In the genomic region with DNA sequence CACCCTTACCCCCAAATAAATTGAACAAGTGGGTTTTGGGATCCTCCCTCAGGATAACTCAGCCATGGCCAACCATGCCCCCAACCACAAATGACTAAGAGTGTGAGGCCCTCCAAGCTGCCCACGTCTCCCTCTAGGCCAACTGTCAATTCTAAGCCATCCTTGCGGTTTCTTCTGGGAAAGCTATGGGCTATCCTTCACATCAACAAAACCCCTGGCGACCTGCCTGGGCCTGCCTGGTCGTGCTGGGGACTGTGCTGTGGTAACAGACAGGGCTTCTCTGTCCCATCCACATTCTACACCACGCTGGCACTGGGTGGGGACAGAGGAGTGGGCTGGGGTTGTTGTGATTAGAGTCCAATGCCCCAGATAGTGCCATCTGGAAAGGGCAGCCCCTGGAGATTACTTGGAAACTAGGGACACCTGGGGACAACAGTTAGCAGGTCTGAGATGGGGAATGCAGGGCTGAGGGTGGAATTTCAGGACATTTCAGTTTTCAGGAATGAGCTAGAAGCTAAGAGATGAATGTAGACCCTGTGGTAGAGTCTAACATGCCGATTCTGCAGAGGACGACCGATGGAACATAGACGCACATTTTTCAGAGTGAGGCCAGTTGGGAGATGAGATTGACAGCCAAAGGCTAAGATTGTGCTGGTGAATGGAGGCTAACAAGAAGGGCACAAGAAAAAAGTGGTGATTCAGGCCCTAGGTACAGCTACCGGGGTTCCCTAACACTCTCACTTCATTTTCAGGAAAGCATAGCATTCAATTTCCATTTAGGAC, we compare ENCODE assay signal across 1 cellular context.
A peak's percentile ranks its signal among the peaks of the same experiment; 100 is the strongest.
TF ChIP-seq lines count a peak whose summit lies in the region.

No MANE protein-coding gene starts in this region.

TF ChIP-seq in HepG2, 621 proteins besides CTCF, POLR2A, EP300 and RAD21 (continued from another document and continues in another):
- TF ChIP-seq SSRP1 (CRISPR knock-in tag; IDR thresholded peaks at IDR 0.05), result peak; percentile 63; the same call in 1 of the 2 replicates
- no peak for TF ChIP-seq ZNF333 (CRISPR knock-in tag; IDR thresholded peaks at IDR 0.05; ENCODE audit: borderline replicate concordance)
- TF ChIP-seq ZNF557 (CRISPR knock-in tag; IDR thresholded peaks at IDR 0.05), result no peak
- TF ChIP-seq ARID2 (CRISPR knock-in tag; IDR thresholded peaks at IDR 0.05; ENCODE audit: borderline replicate concordance), result no peak
- no peak for TF ChIP-seq ZNF614 (CRISPR knock-in tag; IDR thresholded peaks at IDR 0.05; ENCODE audit: borderline replicate concordance)
- no peak for TF ChIP-seq ZNF282 (IDR thresholded peaks at IDR 0.05; ENCODE audit: partially characterized antibody)
- TF ChIP-seq, protein P1, sequence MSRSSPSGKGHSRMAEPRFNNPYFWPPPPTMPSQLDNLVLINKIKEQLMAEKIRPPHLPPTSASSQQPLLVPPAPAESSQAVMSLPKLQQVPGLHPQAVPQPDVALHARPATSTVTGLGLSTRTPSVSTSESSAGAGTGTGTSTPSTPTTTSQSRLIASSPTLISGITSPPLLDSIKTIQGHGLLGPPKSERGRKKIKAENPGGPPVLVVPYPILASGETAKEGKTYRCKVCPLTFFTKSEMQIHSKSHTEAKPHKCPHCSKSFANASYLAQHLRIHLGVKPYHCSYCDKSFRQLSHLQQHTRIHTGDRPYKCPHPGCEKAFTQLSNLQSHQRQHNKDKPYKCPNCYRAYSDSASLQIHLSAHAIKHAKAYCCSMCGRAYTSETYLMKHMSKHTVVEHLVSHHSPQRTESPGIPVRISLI (CRISPR knock-in tag; IDR thresholded peaks at IDR 0.05; ENCODE audit: borderline replicate concordance), result no peak
- TF ChIP-seq, protein P2, sequence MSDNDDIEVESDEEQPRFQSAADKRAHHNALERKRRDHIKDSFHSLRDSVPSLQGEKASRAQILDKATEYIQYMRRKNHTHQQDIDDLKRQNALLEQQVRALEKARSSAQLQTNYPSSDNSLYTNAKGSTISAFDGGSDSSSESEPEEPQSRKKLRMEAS (IDR thresholded peaks at IDR 0.05), result no peak
- TF ChIP-seq, protein P3, sequence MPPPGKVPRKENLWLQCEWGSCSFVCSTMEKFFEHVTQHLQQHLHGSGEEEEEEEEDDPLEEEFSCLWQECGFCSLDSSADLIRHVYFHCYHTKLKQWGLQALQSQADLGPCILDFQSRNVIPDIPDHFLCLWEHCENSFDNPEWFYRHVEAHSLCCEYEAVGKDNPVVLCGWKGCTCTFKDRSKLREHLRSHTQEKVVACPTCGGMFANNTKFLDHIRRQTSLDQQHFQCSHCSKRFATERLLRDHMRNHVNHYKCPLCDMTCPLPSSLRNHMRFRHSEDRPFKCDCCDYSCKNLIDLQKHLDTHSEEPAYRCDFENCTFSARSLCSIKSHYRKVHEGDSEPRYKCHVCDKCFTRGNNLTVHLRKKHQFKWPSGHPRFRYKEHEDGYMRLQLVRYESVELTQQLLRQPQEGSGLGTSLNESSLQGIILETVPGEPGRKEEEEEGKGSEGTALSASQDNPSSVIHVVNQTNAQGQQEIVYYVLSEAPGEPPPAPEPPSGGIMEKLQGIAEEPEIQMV (CRISPR knock-in tag; IDR thresholded peaks at IDR 0.05; ENCODE audit: low read depth), result no peak
- TF ChIP-seq TRAFD1 (CRISPR knock-in tag; IDR thresholded peaks at IDR 0.05; ENCODE audit: borderline replicate concordance), result no peak; the same call in 1 of the 2 replicates
- no peak for TF ChIP-seq KDM3A (CRISPR knock-in tag; IDR thresholded peaks at IDR 0.05; ENCODE audit: low read depth)
- TF ChIP-seq ZFP1 (CRISPR knock-in tag; IDR thresholded peaks at IDR 0.05), result no peak
- peak; percentile 12; the same call in 1 of the 2 replicates for TF ChIP-seq ZMYM3 (CRISPR knock-in tag; IDR thresholded peaks at IDR 0.05)
- peak; percentile 51 for TF ChIP-seq ZMYM4 (CRISPR knock-in tag; IDR thresholded peaks at IDR 0.05)
- no peak for TF ChIP-seq GFI1 (CRISPR knock-in tag; IDR thresholded peaks at IDR 0.05; ENCODE audit: borderline replicate concordance)
- no peak for TF ChIP-seq FUBP1 (CRISPR knock-in tag; IDR thresholded peaks at IDR 0.05; ENCODE audit: borderline replicate concordance)
- TF ChIP-seq ZNF430 (CRISPR knock-in tag; IDR thresholded peaks at IDR 0.05), result no peak
- no peak for TF ChIP-seq NCOA5 (CRISPR knock-in tag; IDR thresholded peaks at IDR 0.05)
- TF ChIP-seq NR3C1 (CRISPR knock-in tag; IDR thresholded peaks at IDR 0.05), result no peak
- TF ChIP-seq ZBTB39 (CRISPR knock-in tag; IDR thresholded peaks at IDR 0.05), result no peak
- no peak for TF ChIP-seq PHF5A (CRISPR knock-in tag; IDR thresholded peaks at IDR 0.05; ENCODE audit: low read depth, unreplicated experiment)
- no peak for TF ChIP-seq CBX1 (IDR thresholded peaks at IDR 0.05; ENCODE audit: low read depth)
- no peak for TF ChIP-seq SIN3B (IDR thresholded peaks at IDR 0.05; ENCODE audit: low read length)
- TF ChIP-seq, protein P4, sequence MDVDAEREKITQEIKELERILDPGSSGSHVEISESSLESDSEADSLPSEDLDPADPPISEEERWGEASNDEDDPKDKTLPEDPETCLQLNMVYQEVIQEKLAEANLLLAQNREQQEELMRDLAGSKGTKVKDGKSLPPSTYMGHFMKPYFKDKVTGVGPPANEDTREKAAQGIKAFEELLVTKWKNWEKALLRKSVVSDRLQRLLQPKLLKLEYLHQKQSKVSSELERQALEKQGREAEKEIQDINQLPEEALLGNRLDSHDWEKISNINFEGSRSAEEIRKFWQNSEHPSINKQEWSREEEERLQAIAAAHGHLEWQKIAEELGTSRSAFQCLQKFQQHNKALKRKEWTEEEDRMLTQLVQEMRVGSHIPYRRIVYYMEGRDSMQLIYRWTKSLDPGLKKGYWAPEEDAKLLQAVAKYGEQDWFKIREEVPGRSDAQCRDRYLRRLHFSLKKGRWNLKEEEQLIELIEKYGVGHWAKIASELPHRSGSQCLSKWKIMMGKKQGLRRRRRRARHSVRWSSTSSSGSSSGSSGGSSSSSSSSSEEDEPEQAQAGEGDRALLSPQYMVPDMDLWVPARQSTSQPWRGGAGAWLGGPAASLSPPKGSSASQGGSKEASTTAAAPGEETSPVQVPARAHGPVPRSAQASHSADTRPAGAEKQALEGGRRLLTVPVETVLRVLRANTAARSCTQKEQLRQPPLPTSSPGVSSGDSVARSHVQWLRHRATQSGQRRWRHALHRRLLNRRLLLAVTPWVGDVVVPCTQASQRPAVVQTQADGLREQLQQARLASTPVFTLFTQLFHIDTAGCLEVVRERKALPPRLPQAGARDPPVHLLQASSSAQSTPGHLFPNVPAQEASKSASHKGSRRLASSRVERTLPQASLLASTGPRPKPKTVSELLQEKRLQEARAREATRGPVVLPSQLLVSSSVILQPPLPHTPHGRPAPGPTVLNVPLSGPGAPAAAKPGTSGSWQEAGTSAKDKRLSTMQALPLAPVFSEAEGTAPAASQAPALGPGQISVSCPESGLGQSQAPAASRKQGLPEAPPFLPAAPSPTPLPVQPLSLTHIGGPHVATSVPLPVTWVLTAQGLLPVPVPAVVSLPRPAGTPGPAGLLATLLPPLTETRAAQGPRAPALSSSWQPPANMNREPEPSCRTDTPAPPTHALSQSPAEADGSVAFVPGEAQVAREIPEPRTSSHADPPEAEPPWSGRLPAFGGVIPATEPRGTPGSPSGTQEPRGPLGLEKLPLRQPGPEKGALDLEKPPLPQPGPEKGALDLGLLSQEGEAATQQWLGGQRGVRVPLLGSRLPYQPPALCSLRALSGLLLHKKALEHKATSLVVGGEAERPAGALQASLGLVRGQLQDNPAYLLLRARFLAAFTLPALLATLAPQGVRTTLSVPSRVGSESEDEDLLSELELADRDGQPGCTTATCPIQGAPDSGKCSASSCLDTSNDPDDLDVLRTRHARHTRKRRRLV (CRISPR knock-in tag; IDR thresholded peaks at IDR 0.05), result no peak
- TF ChIP-seq STAG1 (CRISPR knock-in tag; IDR thresholded peaks at IDR 0.05), result no peak
- 0 out of 2 replicates have a peak, but pooled peaks have one; percentile 15 for TF ChIP-seq SRY (CRISPR knock-in tag; IDR thresholded peaks at IDR 0.05)
- TF ChIP-seq DPF2 (CRISPR knock-in tag; IDR thresholded peaks at IDR 0.05; ENCODE audit: borderline replicate concordance, low read depth), result no peak
- TF ChIP-seq, protein P5, sequence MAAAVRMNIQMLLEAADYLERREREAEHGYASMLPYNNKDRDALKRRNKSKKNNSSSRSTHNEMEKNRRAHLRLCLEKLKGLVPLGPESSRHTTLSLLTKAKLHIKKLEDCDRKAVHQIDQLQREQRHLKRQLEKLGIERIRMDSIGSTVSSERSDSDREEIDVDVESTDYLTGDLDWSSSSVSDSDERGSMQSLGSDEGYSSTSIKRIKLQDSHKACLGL (CRISPR knock-in tag; IDR thresholded peaks at IDR 0.05), result no peak
- no peak for TF ChIP-seq ZNF768 (CRISPR knock-in tag; IDR thresholded peaks at IDR 0.05)
- TF ChIP-seq ZNF619 (CRISPR knock-in tag; IDR thresholded peaks at IDR 0.05), result no peak
- TF ChIP-seq, protein P6, sequence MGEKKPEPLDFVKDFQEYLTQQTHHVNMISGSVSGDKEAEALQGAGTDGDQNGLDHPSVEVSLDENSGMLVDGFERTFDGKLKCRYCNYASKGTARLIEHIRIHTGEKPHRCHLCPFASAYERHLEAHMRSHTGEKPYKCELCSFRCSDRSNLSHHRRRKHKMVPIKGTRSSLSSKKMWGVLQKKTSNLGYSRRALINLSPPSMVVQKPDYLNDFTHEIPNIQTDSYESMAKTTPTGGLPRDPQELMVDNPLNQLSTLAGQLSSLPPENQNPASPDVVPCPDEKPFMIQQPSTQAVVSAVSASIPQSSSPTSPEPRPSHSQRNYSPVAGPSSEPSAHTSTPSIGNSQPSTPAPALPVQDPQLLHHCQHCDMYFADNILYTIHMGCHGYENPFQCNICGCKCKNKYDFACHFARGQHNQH (CRISPR knock-in tag; IDR thresholded peaks at IDR 0.05), result no peak
- no peak for TF ChIP-seq NONO (IDR thresholded peaks at IDR 0.05)
- TF ChIP-seq NONO (CRISPR knock-in tag; conservative IDR thresholded peaks at IDR 0.05), result 0 out of 2 replicates have a peak, but pooled peaks have one; percentile 24
- TF ChIP-seq NFRKB (IDR thresholded peaks at IDR 0.05), result no peak
- TF ChIP-seq NAIF1 (CRISPR knock-in tag; IDR thresholded peaks at IDR 0.05; ENCODE audit: borderline replicate concordance), result no peak
- TF ChIP-seq, protein P7, sequence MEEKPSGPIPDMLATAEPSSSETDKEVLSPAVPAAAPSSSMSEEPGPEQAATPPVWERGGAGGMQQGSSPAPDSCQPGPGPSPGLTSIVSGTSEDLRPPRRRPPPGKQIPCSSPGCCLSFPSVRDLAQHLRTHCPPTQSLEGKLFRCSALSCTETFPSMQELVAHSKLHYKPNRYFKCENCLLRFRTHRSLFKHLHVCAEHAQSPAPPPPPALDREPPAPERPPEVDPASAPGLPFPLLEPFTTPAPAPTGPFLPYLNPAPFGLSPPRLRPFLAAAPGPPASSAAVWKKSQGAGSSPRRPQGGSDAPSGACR (CRISPR knock-in tag; IDR thresholded peaks at IDR 0.05), result no peak
- TF ChIP-seq DNMT1 (CRISPR knock-in tag; IDR thresholded peaks at IDR 0.05), result no peak
- TF ChIP-seq NPAS2 (CRISPR knock-in tag; IDR thresholded peaks at IDR 0.05; ENCODE audit: borderline replicate concordance), result no peak
- no peak for TF ChIP-seq ZBTB8A (CRISPR knock-in tag; IDR thresholded peaks at IDR 0.05; ENCODE audit: borderline replicate concordance, low read depth)
- no peak for TF ChIP-seq NFIB (CRISPR knock-in tag; IDR thresholded peaks at IDR 0.05; ENCODE audit: borderline replicate concordance)
- TF ChIP-seq TGIF2 (CRISPR knock-in tag; IDR thresholded peaks at IDR 0.05), result no peak
- no peak for TF ChIP-seq THAP7 (CRISPR knock-in tag; IDR thresholded peaks at IDR 0.05)
- no peak for TF ChIP-seq FOXA3 (CRISPR knock-in tag; IDR thresholded peaks at IDR 0.05)
- no peak for TF ChIP-seq KLF13 (CRISPR knock-in tag; IDR thresholded peaks at IDR 0.05)
- no peak for TF ChIP-seq ZNF749 (CRISPR knock-in tag; IDR thresholded peaks at IDR 0.05; ENCODE audit: borderline replicate concordance)
- 0 out of 2 replicates have a peak, but pooled peaks have one; percentile 6 for TF ChIP-seq ZNF451 (CRISPR knock-in tag; IDR thresholded peaks at IDR 0.05)
- TF ChIP-seq ZNF3 (CRISPR knock-in tag; IDR thresholded peaks at IDR 0.05), result no peak
- no peak for TF ChIP-seq SALL2 (CRISPR knock-in tag; IDR thresholded peaks at IDR 0.05)
